In genomic region chr14:71103662-71104484, GRCh38 we compare ENCODE assay signal across 8 cellular contexts.
DNase-seq lines count a peak whose midpoint lies in the region; ATAC-seq and TF ChIP-seq lines count a peak whose summit lies in the region.

No MANE protein-coding gene starts in this region.

- intact Hi-C loops in MCF 10A (cut with micrococcal nuclease) (loop anchor here (1.0 kb wide), 3 partner anchors 216 to 751 kb away; partner anchors contain the start of gene SIPA1L1), upper lobe of right lung (cut with DNase I) (no loop called here)

- H3K36me3 Mint-ChIP-seq in MCF 10A (ENCODE audit: insufficient read depth, unreplicated experiment), result peaks cover 42% of the 10 kb centered on the region

- TF ChIP-seq CTCF in HL-60 (IDR thresholded peaks at IDR 0.05; ENCODE audit: insufficient read depth, low read length), result peak; percentile 22
- peak; percentile 66 for TF ChIP-seq CTCF in MCF 10A (IDR thresholded peaks at IDR 0.05; ENCODE audit: unreplicated experiment)
- peak; percentile 78 for TF ChIP-seq CTCF in upper lobe of right lung (IDR thresholded peaks at IDR 0.05)

- H3K4me3 ChIP-seq in HL-60 (replicated peaks; ENCODE audit: insufficient read depth, low read length) (no peak overlapping the region), upper lobe of right lung (no peak overlapping the region)

- ATAC-seq in upper lobe of right lung, result peak; percentile 70
- ATAC-seq in GM18907 (IDR thresholded peaks at IDR 0.05; ENCODE audit: unreplicated experiment), result no peak

- CTCF ChIA-PET in MCF 10A (lab: Yijun Ruan, JAX), result interaction anchor here (0.5 to 4.1 kb wide), 33 partner anchors 10 to 1319 kb away, joined by 3 to 48 read pairs (median 4); no protein-coding TSS in a partner anchor

- no peaks in the 10 kb centered on the region for H3K27me3 Mint-ChIP-seq in MCF 10A (ENCODE audit: insufficient read depth, unreplicated experiment)

- H3K27ac Mint-ChIP-seq in MCF 10A (ENCODE audit: low read depth, unreplicated experiment), result no peak overlapping the region

- H3K27me3 ChIP-seq in HL-60 (ENCODE audit: insufficient read depth, poor library complexity, severe bottlenecking) (no peaks in the 10 kb centered on the region), upper lobe of right lung (no peaks in the 10 kb centered on the region)

- no peak overlapping the region for H3K27ac ChIP-seq in HL-60 (replicated peaks)
- no peak overlapping the region for H3K27ac ChIP-seq in upper lobe of right lung

- no TSS peak for BruUV-seq in MCF 10A (replicated peaks; lab: Mats Ljungman, UMichigan)

- H3K9me3 Mint-ChIP-seq in MCF 10A (ENCODE audit: unreplicated experiment), result no peaks in the 10 kb centered on the region

- H3K4me1 ChIP-seq in upper lobe of right lung, result no peaks in the 10 kb centered on the region

- H3K4me1 Mint-ChIP-seq in MCF 10A (ENCODE audit: insufficient read depth, unreplicated experiment), result peaks cover 4% of the 10 kb centered on the region

- no peak overlapping the region for H3K4me3 Mint-ChIP-seq in MCF 10A (ENCODE audit: unreplicated experiment)

- peak; percentile 55 for DNase-seq in D341Med (ENCODE audit: low spot score)
- DNase-seq in HL-60 (ENCODE audit: low read depth in 1 of 2, low spot score in 1 of 2), result peak; percentile 13 to 30
- DNase-seq in NCI-H82 (lab: John Stamatoyannopoulos, UW), result peak; percentile 68
- peak; percentile 72 for DNase-seq in MCF 10A (ENCODE audit: unreplicated experiment)
- DNase-seq in kidney tubule cell (ENCODE audit: low spot score), result peak; percentile 66
- no peak for DNase-seq in upper lobe of right lung
- no peak for DNase-seq in activated CD4-positive, alpha-beta T cell treated with anti-CD3 and anti-CD28 coated beads for 48 hours

- no peaks in the 10 kb centered on the region for H3K9me3 ChIP-seq in upper lobe of right lung

- POLR2A ChIA-PET in MCF 10A (lab: Yijun Ruan, JAX), result interaction anchor here (0.6 kb wide), 1 partner anchor 106 kb away, joined by 3 read pairs; no protein-coding TSS in a partner anchor

- H3K36me3 ChIP-seq in upper lobe of right lung, result peaks cover 53% of the 10 kb centered on the region

Comparison
In these comparisons a context has a peak if more than half of its experiments do, and no peak if none do; other contexts are left out.
1. DNase-seq: peak in D341Med (single experiment), HL-60 (2 of 2), NCI-H82 (single experiment), MCF 10A (single experiment) and kidney tubule cell (single experiment); none in upper lobe of right lung (single experiment) and activated CD4-positive, alpha-beta T cell treated with anti-CD3 and anti-CD28 coated beads for 48 hours (single experiment).
2. CTCF ChIP-seq: peak in every context shown above with its lines; median percentile 78 in upper lobe of right lung; 66 in MCF 10A; 22 in HL-60.